Comparison of ENCODE assay signal across 1 cellular context in the genomic region with DNA sequence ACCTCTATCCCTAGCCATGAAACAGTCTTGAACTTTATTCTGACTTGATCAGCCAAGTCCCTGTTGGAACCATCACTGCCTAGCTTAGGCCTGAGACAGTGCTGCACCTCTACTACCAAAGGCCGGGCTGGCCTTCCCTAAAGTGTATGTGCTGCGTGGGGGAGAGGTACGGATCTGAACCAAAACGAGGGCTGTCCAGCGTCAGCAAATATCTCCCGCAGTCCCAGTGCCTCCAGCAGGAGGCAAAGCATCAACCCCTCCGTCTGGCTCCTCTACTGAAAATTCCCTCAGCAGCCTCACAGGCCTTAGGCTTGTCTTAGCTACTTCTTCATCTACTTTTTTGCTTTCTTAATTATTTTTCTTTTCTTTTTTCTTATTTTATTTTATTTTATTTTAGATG.
TF ChIP-seq lines count a peak whose summit lies in the region.

No MANE protein-coding gene starts in this region.

TF ChIP-seq in K562, 482 proteins besides CTCF, POLR2A, EP300 and RAD21 (continued from another document):
- TF ChIP-seq, protein P1, sequence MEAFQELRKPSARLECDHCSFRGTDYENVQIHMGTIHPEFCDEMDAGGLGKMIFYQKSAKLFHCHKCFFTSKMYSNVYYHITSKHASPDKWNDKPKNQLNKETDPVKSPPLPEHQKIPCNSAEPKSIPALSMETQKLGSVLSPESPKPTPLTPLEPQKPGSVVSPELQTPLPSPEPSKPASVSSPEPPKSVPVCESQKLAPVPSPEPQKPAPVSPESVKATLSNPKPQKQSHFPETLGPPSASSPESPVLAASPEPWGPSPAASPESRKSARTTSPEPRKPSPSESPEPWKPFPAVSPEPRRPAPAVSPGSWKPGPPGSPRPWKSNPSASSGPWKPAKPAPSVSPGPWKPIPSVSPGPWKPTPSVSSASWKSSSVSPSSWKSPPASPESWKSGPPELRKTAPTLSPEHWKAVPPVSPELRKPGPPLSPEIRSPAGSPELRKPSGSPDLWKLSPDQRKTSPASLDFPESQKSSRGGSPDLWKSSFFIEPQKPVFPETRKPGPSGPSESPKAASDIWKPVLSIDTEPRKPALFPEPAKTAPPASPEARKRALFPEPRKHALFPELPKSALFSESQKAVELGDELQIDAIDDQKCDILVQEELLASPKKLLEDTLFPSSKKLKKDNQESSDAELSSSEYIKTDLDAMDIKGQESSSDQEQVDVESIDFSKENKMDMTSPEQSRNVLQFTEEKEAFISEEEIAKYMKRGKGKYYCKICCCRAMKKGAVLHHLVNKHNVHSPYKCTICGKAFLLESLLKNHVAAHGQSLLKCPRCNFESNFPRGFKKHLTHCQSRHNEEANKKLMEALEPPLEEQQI (IDR thresholded peaks at IDR 0.05): no peak
- TF ChIP-seq RBM15 (IDR thresholded peaks at IDR 0.05; ENCODE audit: insufficient read depth, low read length) (no peak), PHF8 (IDR thresholded peaks at IDR 0.05; ENCODE audit: borderline replicate concordance, low read length) (no peak), LCOR (CRISPR knock-in tag; IDR thresholded peaks at IDR 0.05) (no peak), ASH1L (IDR thresholded peaks at IDR 0.05; ENCODE audit: borderline replicate concordance, low read depth, partially characterized antibody) (no peak), ZNF165 (CRISPR knock-in tag; IDR thresholded peaks at IDR 0.05; ENCODE audit: borderline replicate concordance) (no peak), ZNF347 (CRISPR knock-in tag; IDR thresholded peaks at IDR 0.05; ENCODE audit: low read depth) (no peak), SREBF1 (IDR thresholded peaks at IDR 0.05; ENCODE audit: borderline replicate concordance, low read depth, low read length) (no peak), SPI1 (IDR thresholded peaks at IDR 0.05; ENCODE audit: borderline replicate concordance, low read depth, low read length) (no peak), NUFIP1 (IDR thresholded peaks at IDR 0.05; ENCODE audit: partially characterized antibody) (no peak), RBM14 (IDR thresholded peaks at IDR 0.05; ENCODE audit: borderline replicate concordance, insufficient read depth, low read depth, low read length) (no peak)
- TF ChIP-seq, protein P2, sequence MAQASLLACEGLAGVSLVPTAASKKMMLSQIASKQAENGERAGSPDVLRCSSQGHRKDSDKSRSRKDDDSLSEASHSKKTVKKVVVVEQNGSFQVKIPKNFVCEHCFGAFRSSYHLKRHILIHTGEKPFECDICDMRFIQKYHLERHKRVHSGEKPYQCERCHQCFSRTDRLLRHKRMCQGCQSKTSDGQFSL (CRISPR knock-in tag; IDR thresholded peaks at IDR 0.05): no peak
- TF ChIP-seq, protein P2 (tag; IDR thresholded peaks at IDR 0.05): no peak
- TF ChIP-seq, protein P3, sequence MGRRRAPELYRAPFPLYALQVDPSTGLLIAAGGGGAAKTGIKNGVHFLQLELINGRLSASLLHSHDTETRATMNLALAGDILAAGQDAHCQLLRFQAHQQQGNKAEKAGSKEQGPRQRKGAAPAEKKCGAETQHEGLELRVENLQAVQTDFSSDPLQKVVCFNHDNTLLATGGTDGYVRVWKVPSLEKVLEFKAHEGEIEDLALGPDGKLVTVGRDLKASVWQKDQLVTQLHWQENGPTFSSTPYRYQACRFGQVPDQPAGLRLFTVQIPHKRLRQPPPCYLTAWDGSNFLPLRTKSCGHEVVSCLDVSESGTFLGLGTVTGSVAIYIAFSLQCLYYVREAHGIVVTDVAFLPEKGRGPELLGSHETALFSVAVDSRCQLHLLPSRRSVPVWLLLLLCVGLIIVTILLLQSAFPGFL (CRISPR knock-in tag; IDR thresholded peaks at IDR 0.05): no peak
